Comparison of ENCODE assay signal across 13 cellular contexts in genomic region chr3:58331593-58332152, GRCh38. TPM values are rescaled to one million over a fixed set of nuclear protein-coding genes. Genes with fewer than 3 reads are reported as not detected.
DNase-seq lines count a peak whose midpoint lies in the region; TF ChIP-seq lines count a peak whose summit lies in the region.
"Had no signal": no experiment of that assay in that cellular context is flagged by ENCODE, and none has a peak within 500 bp of the region (broad histone marks: within the 10 kb centered on the region; RNA-seq: fewer than 3 reads in every experiment).

No MANE protein-coding gene starts in this region.

- H3K9me3 ChIP-seq in breast epithelium (no peaks in the 10 kb centered on the region), SU-DHL-6 (ENCODE audit: insufficient read depth, low read length) (no peaks in the 10 kb centered on the region)
- H3K9me3 ChIP-seq: lower lobe of right lung had no signal

- H3K27ac Mint-ChIP-seq in MCF 10A (ENCODE audit: low read depth, unreplicated experiment) (no peak overlapping the region), glutamatergic neuron (ENCODE audit: unreplicated experiment) (no peak overlapping the region), type B pancreatic cell (no peak overlapping the region)

- H3K36me3 ChIP-seq in breast epithelium, result no peaks in the 10 kb centered on the region
- no peaks in the 10 kb centered on the region for H3K36me3 ChIP-seq in SU-DHL-6 (ENCODE audit: low read length)
- H3K36me3 ChIP-seq: cardiac muscle cell, lower lobe of right lung had no signal

- no peak for TF ChIP-seq CTCF in MCF 10A (IDR thresholded peaks at IDR 0.05; ENCODE audit: unreplicated experiment)
- no peak for TF ChIP-seq CTCF in breast epithelium (IDR thresholded peaks at IDR 0.05)
- no peak for TF ChIP-seq CTCF in SU-DHL-6 (IDR thresholded peaks at IDR 0.05; ENCODE audit: insufficient read depth, low read length, poor library complexity, severe bottlenecking)
- TF ChIP-seq CTCF in glutamatergic neuron (IDR thresholded peaks at IDR 0.05; ENCODE audit: partially characterized antibody, unreplicated experiment), result no peak
- no peak for TF ChIP-seq CTCF in type B pancreatic cell (conservative IDR thresholded peaks at IDR 0.05)

- no peak overlapping the region for H2AFZ ChIP-seq in SU-DHL-6 (ENCODE audit: low read depth, low read length, severe bottlenecking)

- H3K4me1 Mint-ChIP-seq in MCF 10A (ENCODE audit: insufficient read depth, unreplicated experiment) (peaks cover 22% of the 10 kb centered on the region), glutamatergic neuron (ENCODE audit: low read depth, unreplicated experiment) (no peaks in the 10 kb centered on the region), type B pancreatic cell (ENCODE audit: unreplicated experiment) (peaks cover 25% of the 10 kb centered on the region)

- no peaks in the 10 kb centered on the region for H4K20me1 ChIP-seq in SU-DHL-6 (ENCODE audit: low read depth, low read length)

- no peaks in the 10 kb centered on the region for H3K27me3 Mint-ChIP-seq in MCF 10A (ENCODE audit: insufficient read depth, unreplicated experiment)
- H3K27me3 Mint-ChIP-seq in glutamatergic neuron (ENCODE audit: unreplicated experiment), result peaks cover 8% of the 10 kb centered on the region
- H3K27me3 Mint-ChIP-seq in type B pancreatic cell, result peaks cover 3% of the 10 kb centered on the region

- H3K27ac ChIP-seq in breast epithelium, result no peak overlapping the region
- no peak overlapping the region for H3K27ac ChIP-seq in SU-DHL-6 (ENCODE audit: low read depth, low read length)
- H3K27ac ChIP-seq: cardiac muscle cell had no signal

- CTCF ChIA-PET in MCF 10A (lab: Yijun Ruan, JAX), result interaction anchor here (0.9 to 1.1 kb wide), 4 partner anchors 70 to 159 kb away, joined by 3 to 4 read pairs (median 3); no protein-coding TSS in a partner anchor

- peak overlapping the region; percentile 100 for H3K4me2 ChIP-seq in SU-DHL-6 (ENCODE audit: low read depth, low read length, poor library complexity, severe bottlenecking)

- H3K4me3 ChIP-seq in breast epithelium (no peak overlapping the region), SU-DHL-6 (ENCODE audit: insufficient read depth, low read length, poor library complexity, severe bottlenecking) (no peak overlapping the region)

- H3F3A ChIP-seq in SU-DHL-6 (ENCODE audit: insufficient read depth), result peaks cover 29% of the 10 kb centered on the region

- POLR2A ChIA-PET in MCF 10A (lab: Yijun Ruan, JAX), result interaction anchor here (0.9 to 6.6 kb wide), 2 partner anchors 25 to 79 kb away, joined by 7 to 54 read pairs; partner anchors contain the start of genes HTD2 and RPP14

- DNase-seq in MCF 10A (ENCODE audit: unreplicated experiment) (no peak), breast epithelium (ENCODE audit: low spot score in 2 of 2) (no peak), glutamatergic neuron (no peak), type B pancreatic cell (ENCODE audit: extremely low spot score, unreplicated experiment) (no peak), SIG-M5 treated with dmso at 0.1 percent for 504 hours (lab: John Stamatoyannopoulos, UW; ENCODE audit: unreplicated experiment) (no peak)
- DNase-seq in activated CD8-positive, alpha-beta memory T cell treated with anti-CD3 and anti-CD28 coated beads, Interleukin-2, amount 50 U/mL, for 4 hours, result no peak
- DNase-seq in stimulated activated CD4-positive, alpha-beta T cell treated with anti-CD3 and anti-CD28 coated beads, Interleukin-2, amount 100 ng/mL, for 48 hours, result no peak
- DNase-seq: lower lobe of right lung, OCI-M1, posterior cingulate gyrus, T-helper 9 cell had no signal

- H3K9ac ChIP-seq in SU-DHL-6 (ENCODE audit: low read length), result 0 out of 2 replicates have a peak overlapping the region, but pooled peaks have one; percentile 81

- H3K4me3 Mint-ChIP-seq in MCF 10A (ENCODE audit: unreplicated experiment), result peak overlapping the region; percentile 78
- peak overlapping the region; percentile 41 for H3K4me3 Mint-ChIP-seq in glutamatergic neuron (ENCODE audit: unreplicated experiment)
- peak overlapping the region; percentile 71 for H3K4me3 Mint-ChIP-seq in type B pancreatic cell

- intact Hi-C loops in MCF 10A (cut with micrococcal nuclease) (no loop called here), breast epithelium (cut with DNase I; ENCODE audit: low total_unique reads) (loop anchor here (5.0 kb wide), 1 partner anchor 81 kb away; no protein-coding TSS in a partner anchor)

- no peaks in the 10 kb centered on the region for H3K9me2 ChIP-seq in SU-DHL-6 (replicated peaks; ENCODE audit: insufficient read depth, low read length)

- BruUV-seq in MCF 10A (replicated peaks; lab: Mats Ljungman, UMichigan), result no TSS peak

- H3K27me3 ChIP-seq in breast epithelium, result no peaks in the 10 kb centered on the region
- no peaks in the 10 kb centered on the region for H3K27me3 ChIP-seq in SU-DHL-6 (ENCODE audit: low read length)
- H3K27me3 ChIP-seq: cardiac muscle cell had no signal

- H3K4me1 ChIP-seq in breast epithelium, result peaks cover 0 to 7% of the 10 kb centered on the region in 2 donors

- TF ChIP-seq POLR2A in breast epithelium (IDR thresholded peaks at IDR 0.05), result no peak

- H3K9me3 Mint-ChIP-seq in MCF 10A (ENCODE audit: unreplicated experiment) (no peaks in the 10 kb centered on the region), glutamatergic neuron (ENCODE audit: unreplicated experiment) (peaks cover 2% of the 10 kb centered on the region), type B pancreatic cell (no peaks in the 10 kb centered on the region)

- peaks cover 21% of the 10 kb centered on the region for H3K36me3 Mint-ChIP-seq in MCF 10A (ENCODE audit: insufficient read depth, unreplicated experiment)
- H3K36me3 Mint-ChIP-seq in glutamatergic neuron (ENCODE audit: unreplicated experiment), result peaks cover 3% of the 10 kb centered on the region
- H3K36me3 Mint-ChIP-seq in type B pancreatic cell, result no peaks in the 10 kb centered on the region

- peaks cover 36% of the 10 kb centered on the region for H3K79me2 ChIP-seq in SU-DHL-6 (ENCODE audit: insufficient read depth, low read length)

RNA-seq across cellular contexts. Expression of gene PXK, which starts 1.0 kb away (rescaled TPM):
- 55.1 and 62.2 TPM in 2 replicates for total RNA-seq in MCF 10A (2022)
- total RNA-seq in breast epithelium, result 10 to 100 TPM; 30.3 to 36.1 (median 34.6) TPM
- total RNA-seq in glutamatergic neuron (ENCODE audit: unreplicated experiment), result 14.0 TPM
- 12.4 and 15.1 TPM in 2 replicates for total RNA-seq in type B pancreatic cell (ENCODE audit: low replicate concordance)

RNA-seq across cellular contexts. Expression of gene HTD2, which starts 25.4 kb away (rescaled TPM):
- total RNA-seq in MCF 10A (2022) (10.1 and 11.5 TPM in 2 replicates), breast epithelium (10 to 100 TPM; 10.6 to 19.6 (median 11.1) TPM), glutamatergic neuron (ENCODE audit: unreplicated experiment) (7.4 TPM), type B pancreatic cell (ENCODE audit: low replicate concordance) (10.6 and 11.4 TPM in 2 replicates)

RNA-seq across cellular contexts. Expression of gene RPP14, which starts 25.6 kb away (rescaled TPM):
- total RNA-seq in MCF 10A (2022), result 19.0 and 20.0 TPM in 2 replicates
- total RNA-seq in breast epithelium, result 10 to 100 TPM in 2 of 3 donors, 1 to 10 TPM in 1; 6.2 to 11.0 (median 10.8) TPM
- 18.4 TPM for total RNA-seq in glutamatergic neuron (ENCODE audit: unreplicated experiment)
- 22.1 and 23.3 TPM in 2 replicates for total RNA-seq in type B pancreatic cell (ENCODE audit: low replicate concordance)
